1 cellular context compared by ENCODE assay signal in the genomic region with DNA sequence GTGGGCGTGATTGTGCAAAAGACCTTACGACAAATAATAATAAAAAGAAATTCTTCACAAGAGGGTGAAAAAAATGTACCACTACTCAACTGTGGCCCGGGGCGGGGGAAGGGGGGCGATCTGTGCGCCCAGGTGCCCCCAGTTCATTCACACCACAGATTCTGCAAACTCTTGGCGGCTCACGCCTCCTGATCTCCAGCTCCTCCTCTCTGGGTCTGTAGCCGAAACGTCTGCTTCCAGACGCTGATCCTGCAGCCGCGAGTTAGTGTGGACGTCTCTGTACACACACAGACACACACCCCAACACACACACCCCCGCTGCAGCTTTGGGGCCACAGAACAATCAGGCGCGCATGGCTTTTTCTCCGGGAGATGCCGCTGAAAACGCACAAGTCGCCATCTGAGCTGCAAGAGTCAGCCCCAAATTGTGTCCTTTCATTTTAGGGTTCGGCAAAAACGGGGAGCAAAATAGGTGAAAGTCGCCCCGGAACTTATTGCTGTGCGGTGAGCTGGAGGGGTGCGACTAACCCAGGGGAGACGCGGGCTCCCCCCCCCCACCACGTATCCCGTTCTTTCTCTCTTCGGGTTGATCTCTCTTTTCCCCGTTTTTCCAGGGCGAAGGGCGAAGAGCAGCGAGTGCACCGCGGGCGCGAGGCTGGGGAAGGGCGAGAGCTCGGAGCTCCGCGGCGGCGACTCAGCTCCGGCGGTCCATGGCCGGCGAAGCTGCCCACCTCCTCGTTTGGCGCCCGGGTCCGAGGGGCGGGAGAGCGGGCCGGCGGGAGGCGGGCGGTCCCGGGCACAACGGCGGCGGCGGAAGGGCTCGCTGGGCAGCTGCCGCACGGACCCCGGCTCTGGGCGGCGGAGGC.
TF ChIP-seq lines count a peak whose summit lies in the region.

No MANE protein-coding gene starts in this region.

TF ChIP-seq in HepG2, 621 proteins besides CTCF, POLR2A, EP300 and RAD21 (continued from another document):
- peak; percentile 15; the same call in 1 of the 2 replicates for TF ChIP-seq ZNF800 (CRISPR knock-in tag; IDR thresholded peaks at IDR 0.05)
